Comparison of ENCODE assay signal across 24 cellular contexts in genomic region chr12:82648510-82648909, GRCh38. TPM values are rescaled to one million over a fixed set of nuclear protein-coding genes. Genes with fewer than 3 reads are reported as not detected.
DNase-seq lines count a peak whose midpoint lies in the region; ATAC-seq, FAIRE-seq and TF ChIP-seq lines count a peak whose summit lies in the region.
"Had no signal": no experiment of that assay in that cellular context is flagged by ENCODE, and none has a peak within 500 bp of the region (broad histone marks: within the 10 kb centered on the region; RNA-seq: fewer than 3 reads in every experiment).

No MANE protein-coding gene starts in this region.

- no peaks in the 10 kb centered on the region for H4K20me1 ChIP-seq in KMS-11 (ENCODE audit: insufficient read depth)
- H4K20me1 ChIP-seq: BLaER1 had no signal

- H3K9me3 Mint-ChIP-seq in activated T-cell treated with anti-CD3 and anti-CD28 coated beads, Interleukin-2, amount 50 U/mL, for 4 hours, result no peaks in the 10 kb centered on the region
- H3K9me3 Mint-ChIP-seq: T-cell had no signal

- no peaks in the 10 kb centered on the region for H3K27me3 ChIP-seq in KMS-11 (ENCODE audit: insufficient read depth, low read depth)
- H3K27me3 ChIP-seq: adrenal gland, BLaER1, colonic mucosa, Peyer's patch, SJCRH30 had no signal

- peak; percentile 34 for ATAC-seq in GM19467 (IDR thresholded peaks at IDR 0.05; ENCODE audit: unreplicated experiment)
- ATAC-seq in HG02678 (IDR thresholded peaks at IDR 0.05; ENCODE audit: unreplicated experiment), result peak; percentile 50
- no peak for ATAC-seq in HG03439 (IDR thresholded peaks at IDR 0.05; ENCODE audit: unreplicated experiment)
- ATAC-seq in activated T-cell treated with anti-CD3 and anti-CD28 coated beads, Interleukin-2, amount 50 U/mL, for 4 hours, result no peak
- ATAC-seq: activated CD8-positive, alpha-beta T cell treated with anti-CD3 and anti-CD28 coated beads, Interleukin-2, amount 10 ng/mL, durations not matched to agents 7 days and 5 days; T-cell had no signal

- H3K4me3 ChIP-seq in KMS-11 (IDR thresholded peaks at IDR 0.05; ENCODE audit: insufficient read depth, low read depth, low read length), result no peak overlapping the region
- H3K4me3 ChIP-seq: adrenal gland, BLaER1, colonic mucosa, Peyer's patch, SJCRH30 had no signal

- no peak for TF ChIP-seq CTCF in KMS-11 (conservative IDR thresholded peaks at IDR 0.05; ENCODE audit: low read depth, low read length)

- no peaks in the 10 kb centered on the region for H3K36me3 ChIP-seq in KMS-11 (ENCODE audit: insufficient read depth)
- H3K36me3 ChIP-seq: adrenal gland, BLaER1, colonic mucosa, Peyer's patch, SJCRH30 had no signal

- H3K4me2 ChIP-seq in KMS-11, result peak overlapping the region; percentile 88
- H3K4me2 ChIP-seq: BLaER1 had no signal

- DNase-seq in GM18507 (ENCODE audit: extremely low spot score, insufficient read length, low read depth) (no peak), GM19238 (ENCODE audit: insufficient read length, low spot score) (no peak), NCI-H1436 (lab: John Stamatoyannopoulos, UW) (no peak)
- DNase-seq in activated T-cell treated with anti-CD3 and anti-CD28 coated beads, Interleukin-2, amount 50 U/mL, for 4 hours, result no peak
- DNase-seq: activated CD4-positive, CD25-positive, alpha-beta regulatory T cell treated with anti-CD3 and anti-CD28 coated beads, Interleukin-2, amount 50 U/mL, for 72 hours; activated CD8-positive, alpha-beta T cell treated with anti-CD3 and anti-CD28 coated beads, Interleukin-2, amount 10 ng/mL, durations not matched to agents 7 days and 5 days; adrenal gland; colonic mucosa; COR-L47; DND-41; kidney glomerular epithelial cell; NCI-H1105; NCI-H446; NK-92 treated with Interleukin-12 subunit alpha and Interleukin-12 subunit beta, amount 100 ng/mL, for 24 hours; Peyer's patch; SJCRH30; T-cell had no signal

- peak overlapping the region; percentile 19; the same call in 1 of the 2 replicates for H3K27ac ChIP-seq in KMS-11
- H3K27ac ChIP-seq: adrenal gland, BLaER1, colonic mucosa, Peyer's patch, SJCRH30 had no signal

- H2AFZ ChIP-seq in KMS-11 (ENCODE audit: low read depth), result peak overlapping the region; percentile 52; the same call in 1 of the 2 replicates

- H3K79me2 ChIP-seq in KMS-11 (ENCODE audit: insufficient read depth, low read depth), result no peaks in the 10 kb centered on the region

- no peak overlapping the region for H3K4me3 Mint-ChIP-seq in activated T-cell treated with anti-CD3 and anti-CD28 coated beads, Interleukin-2, amount 50 U/mL, for 4 hours
- H3K4me3 Mint-ChIP-seq: activated CD8-positive, alpha-beta T cell treated with anti-CD3 and anti-CD28 coated beads, Interleukin-2, amount 10 ng/mL, durations not matched to agents 7 days and 5 days; T-cell had no signal

- no peaks in the 10 kb centered on the region for H3K27me3 Mint-ChIP-seq in activated T-cell treated with anti-CD3 and anti-CD28 coated beads, Interleukin-2, amount 50 U/mL, for 4 hours (ENCODE audit: low read depth)
- H3K27me3 Mint-ChIP-seq: T-cell had no signal

- H3K4me1 ChIP-seq in KMS-11 (ENCODE audit: low read depth, poor library complexity, severe bottlenecking), result peaks cover 44% of the 10 kb centered on the region
- H3K4me1 ChIP-seq: adrenal gland, colonic mucosa, Peyer's patch had no signal

- peaks cover 9% of the 10 kb centered on the region for H3K4me1 Mint-ChIP-seq in activated T-cell treated with anti-CD3 and anti-CD28 coated beads, Interleukin-2, amount 50 U/mL, for 4 hours (ENCODE audit: low read depth)

- H3K36me3 Mint-ChIP-seq in activated T-cell treated with anti-CD3 and anti-CD28 coated beads, Interleukin-2, amount 50 U/mL, for 4 hours (ENCODE audit: insufficient read depth), result no peaks in the 10 kb centered on the region
- H3K36me3 Mint-ChIP-seq: T-cell had no signal

- peak overlapping the region; percentile 7; the same call in 1 of the 2 replicates for H3K9ac ChIP-seq in KMS-11
- H3K9ac ChIP-seq: BLaER1 had no signal

- peak; percentile 69 for FAIRE-seq in GM18507 (lab: Jason Lieb, UNC)
- FAIRE-seq: TTC549, urothelium cell line had no signal

RNA-seq across cellular contexts. Expression of gene TMTC2, which starts 38.2 kb away (rescaled TPM):
- total RNA-seq in activated T-cell treated with anti-CD3 and anti-CD28 coated beads, Interleukin-2, amount 50 U/mL, for 4 hours, result 1 to 10 TPM in 2 of 3 donors, under 1 TPM in 1; 0.94 to 1.4 (median 1.0) TPM

Comparison
In these comparisons a context has a peak if more than half of its experiments do, and no peak if none do; other contexts are left out.
1. ATAC-seq: peak in GM19467 (single experiment) and HG02678 (single experiment); none in HG03439 (single experiment) and activated T-cell treated with anti-CD3 and anti-CD28 coated beads, Interleukin-2, amount 50 U/mL, for 4 hours (0 of 2).